ENCODE assay signal across 1 cellular context in the genomic region with DNA sequence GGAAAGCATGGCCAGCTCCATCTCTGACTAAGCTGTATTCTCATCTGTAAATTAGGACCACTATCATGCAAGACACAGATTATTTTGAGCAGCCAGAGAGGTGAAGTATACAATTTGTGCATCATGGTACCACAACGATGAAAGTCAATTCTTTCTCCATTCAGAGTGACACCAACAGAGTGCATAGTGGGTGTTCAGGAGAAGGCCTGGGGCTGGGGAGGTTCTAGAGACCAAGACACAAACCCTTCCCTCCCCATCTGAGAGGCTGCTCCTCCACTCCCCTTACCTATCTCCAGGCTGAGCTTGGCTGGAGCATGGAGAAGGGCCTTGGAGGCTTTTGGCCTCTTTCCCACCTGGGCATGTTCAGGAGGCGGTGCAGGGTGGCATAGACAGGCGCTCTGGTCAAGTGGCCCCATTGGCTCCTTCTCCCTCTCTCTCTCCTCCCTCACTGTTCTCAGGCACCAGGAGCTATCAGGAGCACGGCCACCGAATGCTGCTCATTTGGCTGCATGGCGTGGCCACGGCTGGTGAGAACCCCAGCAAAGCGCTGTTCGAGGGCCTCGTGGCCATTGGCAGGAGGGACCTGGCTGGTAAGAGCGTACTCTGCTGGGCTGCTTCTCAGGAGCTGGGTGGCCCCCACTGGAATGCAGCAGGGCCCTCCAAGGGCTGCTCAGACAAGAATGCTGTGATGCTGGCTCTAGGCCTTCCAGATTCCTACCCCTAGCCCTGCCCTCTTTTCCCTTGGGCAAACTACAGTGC.
TF ChIP-seq lines count a peak whose summit lies in the region.

No MANE protein-coding gene starts in this region.

TF ChIP-seq in SK-N-SH treated with all-trans-retinoic acid at 6 μM for 48 hours, 23 proteins besides CTCF, POLR2A, EP300 and RAD21 (continued from another document):
- TF ChIP-seq, protein P1, sequence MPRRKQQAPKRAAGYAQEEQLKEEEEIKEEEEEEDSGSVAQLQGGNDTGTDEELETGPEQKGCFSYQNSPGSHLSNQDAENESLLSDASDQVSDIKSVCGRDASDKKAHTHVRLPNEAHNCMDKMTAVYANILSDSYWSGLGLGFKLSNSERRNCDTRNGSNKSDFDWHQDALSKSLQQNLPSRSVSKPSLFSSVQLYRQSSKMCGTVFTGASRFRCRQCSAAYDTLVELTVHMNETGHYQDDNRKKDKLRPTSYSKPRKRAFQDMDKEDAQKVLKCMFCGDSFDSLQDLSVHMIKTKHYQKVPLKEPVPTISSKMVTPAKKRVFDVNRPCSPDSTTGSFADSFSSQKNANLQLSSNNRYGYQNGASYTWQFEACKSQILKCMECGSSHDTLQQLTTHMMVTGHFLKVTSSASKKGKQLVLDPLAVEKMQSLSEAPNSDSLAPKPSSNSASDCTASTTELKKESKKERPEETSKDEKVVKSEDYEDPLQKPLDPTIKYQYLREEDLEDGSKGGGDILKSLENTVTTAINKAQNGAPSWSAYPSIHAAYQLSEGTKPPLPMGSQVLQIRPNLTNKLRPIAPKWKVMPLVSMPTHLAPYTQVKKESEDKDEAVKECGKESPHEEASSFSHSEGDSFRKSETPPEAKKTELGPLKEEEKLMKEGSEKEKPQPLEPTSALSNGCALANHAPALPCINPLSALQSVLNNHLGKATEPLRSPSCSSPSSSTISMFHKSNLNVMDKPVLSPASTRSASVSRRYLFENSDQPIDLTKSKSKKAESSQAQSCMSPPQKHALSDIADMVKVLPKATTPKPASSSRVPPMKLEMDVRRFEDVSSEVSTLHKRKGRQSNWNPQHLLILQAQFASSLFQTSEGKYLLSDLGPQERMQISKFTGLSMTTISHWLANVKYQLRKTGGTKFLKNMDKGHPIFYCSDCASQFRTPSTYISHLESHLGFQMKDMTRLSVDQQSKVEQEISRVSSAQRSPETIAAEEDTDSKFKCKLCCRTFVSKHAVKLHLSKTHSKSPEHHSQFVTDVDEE (CRISPR knock-in tag; IDR thresholded peaks at IDR 0.05), result no peak
- TF ChIP-seq ARNTL (CRISPR knock-in tag; IDR thresholded peaks at IDR 0.05; ENCODE audit: borderline replicate concordance, low read depth), result no peak
- no peak for TF ChIP-seq BACH2 (CRISPR knock-in tag; IDR thresholded peaks at IDR 0.05; ENCODE audit: borderline replicate concordance)
- TF ChIP-seq SNAI2 (CRISPR knock-in tag; IDR thresholded peaks at IDR 0.05), result no peak
- TF ChIP-seq ZFP3 (CRISPR knock-in tag; IDR thresholded peaks at IDR 0.05), result no peak
- TF ChIP-seq, protein P2, sequence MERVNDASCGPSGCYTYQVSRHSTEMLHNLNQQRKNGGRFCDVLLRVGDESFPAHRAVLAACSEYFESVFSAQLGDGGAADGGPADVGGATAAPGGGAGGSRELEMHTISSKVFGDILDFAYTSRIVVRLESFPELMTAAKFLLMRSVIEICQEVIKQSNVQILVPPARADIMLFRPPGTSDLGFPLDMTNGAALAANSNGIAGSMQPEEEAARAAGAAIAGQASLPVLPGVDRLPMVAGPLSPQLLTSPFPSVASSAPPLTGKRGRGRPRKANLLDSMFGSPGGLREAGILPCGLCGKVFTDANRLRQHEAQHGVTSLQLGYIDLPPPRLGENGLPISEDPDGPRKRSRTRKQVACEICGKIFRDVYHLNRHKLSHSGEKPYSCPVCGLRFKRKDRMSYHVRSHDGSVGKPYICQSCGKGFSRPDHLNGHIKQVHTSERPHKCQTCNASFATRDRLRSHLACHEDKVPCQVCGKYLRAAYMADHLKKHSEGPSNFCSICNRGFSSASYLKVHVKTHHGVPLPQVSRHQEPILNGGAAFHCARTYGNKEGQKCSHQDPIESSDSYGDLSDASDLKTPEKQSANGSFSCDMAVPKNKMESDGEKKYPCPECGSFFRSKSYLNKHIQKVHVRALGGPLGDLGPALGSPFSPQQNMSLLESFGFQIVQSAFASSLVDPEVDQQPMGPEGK (CRISPR knock-in tag; IDR thresholded peaks at IDR 0.05; ENCODE audit: borderline replicate concordance), result no peak
- TF ChIP-seq ISL1 (CRISPR knock-in tag; IDR thresholded peaks at IDR 0.05), result no peak
- TF ChIP-seq ZC3H10 (CRISPR knock-in tag; IDR thresholded peaks at IDR 0.05), result no peak
- TF ChIP-seq ZNF70 (CRISPR knock-in tag; IDR thresholded peaks at IDR 0.05), result no peak
- no peak for TF ChIP-seq OSR1 (CRISPR knock-in tag; IDR thresholded peaks at IDR 0.05)
